In genomic region chr16:57485091-57485915, GRCh38 we compare ENCODE assay signal across 6 cellular contexts. TPM values are rescaled to one million over a fixed set of nuclear protein-coding genes. Genes with fewer than 3 reads are reported as not detected.
DNase-seq lines count a peak whose midpoint lies in the region; ATAC-seq and TF ChIP-seq lines count a peak whose summit lies in the region.

No MANE protein-coding gene starts in this region.

- TF ChIP-seq EP300 in ovary (IDR thresholded peaks at IDR 0.05) = no peak

- H3K9ac ChIP-seq in HUES6 (ENCODE audit: low read length) = peak overlapping the region; percentile 88

- H3K36me3 ChIP-seq in HUES6 (ENCODE audit: control insufficient read depth, insufficient read depth, low read length) (no peaks in the 10 kb centered on the region), ovary (no peaks in the 10 kb centered on the region)

- H3K9me3 ChIP-seq in HUES6 (ENCODE audit: control insufficient read depth, insufficient read depth, low read depth, low read length) = peaks cover 5% of the 10 kb centered on the region; the same call in 1 of the 2 replicates
- no peaks in the 10 kb centered on the region for H3K9me3 ChIP-seq in ovary

- H3K4me3 ChIP-seq in HUES6 (ENCODE audit: low read depth, low read length) = peak overlapping the region; percentile 72
- peak overlapping the region; percentile 93 for H3K4me3 ChIP-seq in coronary artery
- H3K4me3 ChIP-seq in ovary = peak overlapping the region; percentile 41

- H3K4me1 ChIP-seq in HUES6 (ENCODE audit: control insufficient read depth, insufficient read depth, low read length) (peaks cover 29% of the 10 kb centered on the region), ovary (ENCODE audit: insufficient read depth) (peaks cover 10% of the 10 kb centered on the region)

- ATAC-seq in GM21786 (IDR thresholded peaks at IDR 0.05; ENCODE audit: unreplicated experiment) = no peak

- TF ChIP-seq POLR2A in ovary (IDR thresholded peaks at IDR 0.05) = no peak

- DNase-seq in coronary artery (ENCODE audit: low spot score) (no peak), ovary (peak in 2 of 5 donors; percentile 37 to 42), NCI-H2029 (lab: John Stamatoyannopoulos, UW) (no peak), GDM1 (lab: John Stamatoyannopoulos, UW) (no peak)

- WGBS in ovary, 3 donors = 57 to 66% (median 57%) methylated on average over 14 of the region's 14 CpGs

- H3K27ac ChIP-seq in HUES6 (ENCODE audit: low read depth, low read length) = no peak overlapping the region; the same call in 1 of the 2 replicates
- H3K27ac ChIP-seq in coronary artery = peak overlapping the region; percentile 77 to 92
- H3K27ac ChIP-seq in ovary = peak overlapping the region; percentile 58 to 83

- TF ChIP-seq CTCF in coronary artery (IDR thresholded peaks at IDR 0.05) (no peak), ovary (IDR thresholded peaks at IDR 0.05) (no peak)

- H3K27me3 ChIP-seq in HUES6 (ENCODE audit: control insufficient read depth, insufficient read depth, low read length) (peaks cover 14% of the 10 kb centered on the region), ovary (no peaks in the 10 kb centered on the region)

- intact Hi-C loops in ovary (cut with DNase I) = no loop called here

RNA-seq across cellular contexts. Expression of gene DOK4, which starts 1.0 kb away (rescaled TPM):
- 10 to 100 TPM; 14.0 to 34.7 (median 29.2) TPM for total RNA-seq in ovary
- polyA plus RNA-seq in ovary = 10 to 100 TPM in 1 of 2 donors, 1 to 10 TPM in 1; 9.9 to 26.7 TPM

RNA-seq across cellular contexts. Expression of gene POLR2C, which starts 22.8 kb away (rescaled TPM):
- 10 to 100 TPM; 54.9 to 96.9 (median 65.8) TPM for total RNA-seq in ovary
- 10 to 100 TPM; 70.5 to 74.1 TPM for polyA plus RNA-seq in ovary

RNA-seq across cellular contexts. Expression of gene COQ9, which starts 38.0 kb away (rescaled TPM):
- 10 to 100 TPM; 24.4 to 37.5 (median 29.7) TPM for total RNA-seq in ovary
- 10 to 100 TPM; 36.2 to 68.8 TPM for polyA plus RNA-seq in ovary

RNA-seq across cellular contexts. Expression of gene CIAPIN1, which starts 38.1 kb away (rescaled TPM):
- 10 to 100 TPM in 6 of 7 donors, 1 to 10 TPM in 1; 9.2 to 33.5 (median 20.8) TPM for total RNA-seq in ovary
- 10 to 100 TPM; 16.0 to 32.8 TPM for polyA plus RNA-seq in ovary

RNA-seq across cellular contexts. Expression of gene CCDC102A, which starts 51.1 kb away (rescaled TPM):
- total RNA-seq in ovary = 10 to 100 TPM; 11.9 to 22.4 (median 15.6) TPM
- polyA plus RNA-seq in ovary = 10 to 100 TPM in 1 of 2 donors, 1 to 10 TPM in 1; 5.9 to 10.2 TPM

Comparison
In these comparisons a context has a peak if more than half of its experiments do, and no peak if none do; other contexts are left out.
1. H3K4me3 ChIP-seq: peak in every context shown above with its lines; median percentile 93 in coronary artery; 72 in HUES6; 41 in ovary.